Comparison of ENCODE assay signal across 9 cellular contexts in the genomic region with DNA sequence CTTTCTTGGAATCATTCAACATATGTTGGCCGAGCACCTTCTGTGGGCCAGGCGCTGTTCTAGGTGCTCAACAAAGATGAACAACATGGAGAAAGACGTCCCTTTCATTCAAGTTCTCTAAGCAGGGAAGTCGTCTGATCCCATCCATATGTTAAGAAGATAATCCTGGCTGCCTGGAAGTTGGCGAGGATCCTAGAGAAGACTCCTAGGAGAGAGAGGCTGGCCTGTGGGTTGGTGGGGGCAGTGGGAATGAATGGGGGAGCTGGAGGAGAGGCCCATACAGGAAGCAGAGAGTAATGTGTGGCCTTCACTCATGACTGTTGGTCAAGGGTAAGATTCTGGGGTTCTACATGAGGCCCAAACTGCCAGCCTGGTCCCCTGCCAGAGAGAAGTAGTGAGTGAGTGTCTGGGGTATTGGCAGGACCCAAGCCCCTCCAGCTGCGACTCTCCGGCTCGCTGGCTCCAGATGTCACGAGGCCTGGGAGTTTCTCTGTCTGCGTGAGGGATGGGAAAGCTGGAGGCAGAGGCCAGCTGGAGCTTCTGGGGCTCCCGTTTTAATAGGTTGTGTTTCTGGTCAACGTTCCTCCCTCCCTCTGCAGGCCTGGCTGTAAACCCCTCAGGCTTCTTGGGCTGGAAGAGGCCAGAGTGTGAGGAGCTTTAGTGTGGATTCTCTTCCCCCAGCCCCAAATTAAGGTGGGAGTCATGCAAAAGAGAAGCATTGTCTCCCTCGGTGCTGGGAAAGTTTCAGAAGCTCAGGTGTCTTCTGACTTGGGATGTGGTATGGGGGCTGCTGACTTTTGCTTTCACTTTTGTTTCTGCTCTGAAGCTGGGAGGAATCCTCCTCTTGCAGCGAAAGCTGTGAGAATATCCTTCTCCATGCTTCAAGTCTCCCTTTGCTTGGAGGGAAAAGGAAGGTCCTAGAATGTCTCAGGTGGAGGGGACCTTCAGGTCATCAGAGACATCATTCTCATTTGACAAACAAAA. TPM values are rescaled to one million over a fixed set of nuclear protein-coding genes. Genes with fewer than 3 reads are reported as not detected.
DNase-seq lines count a peak whose midpoint lies in the region; ATAC-seq and TF ChIP-seq lines count a peak whose summit lies in the region.
"Had no signal": no experiment of that assay in that cellular context is flagged by ENCODE, and none has a peak within 500 bp of the region (broad histone marks: within the 10 kb centered on the region; RNA-seq: fewer than 3 reads in every experiment).

No MANE protein-coding gene starts in this region.

- H3K27ac ChIP-seq in sigmoid colon: peak overlapping the region in 3 of 4 donors; percentile 93 to 99 (median 98)

- H3K4me3 Mint-ChIP-seq in activated CD4-positive, alpha-beta memory T cell treated with anti-CD3 and anti-CD28 coated beads for 36 hours: no peak overlapping the region
- H3K4me3 Mint-ChIP-seq in activated CD4-positive, alpha-beta memory T cell treated with anti-CD3 and anti-CD28 coated beads, Interleukin-2, amount 10 ng/mL, durations not matched to agents 7 days and 5 days: no peak overlapping the region
- peak overlapping the region; percentile 9 to 29 for H3K4me3 Mint-ChIP-seq in effector memory CD8-positive, alpha-beta T cell

- TF ChIP-seq CTCF in sigmoid colon (IDR thresholded peaks at IDR 0.05): no peak

- H3K9me3 ChIP-seq in sigmoid colon: no peaks in the 10 kb centered on the region

- no peak for ATAC-seq in effector memory CD8-positive, alpha-beta T cell (replicated peaks)
- no peak for ATAC-seq in HG02885 (IDR thresholded peaks at IDR 0.05; ENCODE audit: poor library complexity, unreplicated experiment)
- ATAC-seq in GM21367 (IDR thresholded peaks at IDR 0.05; ENCODE audit: unreplicated experiment): no peak
- ATAC-seq in GM19324 (IDR thresholded peaks at IDR 0.05; ENCODE audit: low FRiP score, unreplicated experiment): no peak

- DNase-seq in activated CD4-positive, alpha-beta memory T cell treated with anti-CD3 and anti-CD28 coated beads for 36 hours: peak; percentile 16
- no peak for DNase-seq in activated CD4-positive, alpha-beta memory T cell treated with anti-CD3 and anti-CD28 coated beads, Interleukin-2, amount 10 ng/mL, durations not matched to agents 7 days and 5 days
- DNase-seq in NCI-H524 (lab: John Stamatoyannopoulos, UW): peak; percentile 74 to 83
- DNase-seq in effector memory CD8-positive, alpha-beta T cell: no peak
- no peak for DNase-seq in sigmoid colon
- DNase-seq: NCI-H187 treated with DMSO at 0.1 percent for 48 hours had no signal

- POLR2A ChIA-PET in activated CD4-positive, alpha-beta memory T cell treated with anti-CD3 and anti-CD28 coated beads for 36 hours (lab: Charles Lee): no interaction called here
- POLR2A ChIA-PET in activated CD4-positive, alpha-beta memory T cell treated with anti-CD3 and anti-CD28 coated beads, Interleukin-2, amount 10 ng/mL, durations not matched to agents 7 days and 5 days (lab: Charles Lee): interaction anchor here (0.9 kb wide), 1 partner anchor 12 kb away, joined by 3 read pairs; no protein-coding TSS in a partner anchor

- peaks cover 4 to 84% (median 73%) of the 10 kb centered on the region in 4 donors for H3K4me1 ChIP-seq in sigmoid colon

- intact Hi-C loops in activated CD4-positive, alpha-beta memory T cell treated with anti-CD3 and anti-CD28 coated beads for 36 hours (cut with micrococcal nuclease): no loop called here
- intact Hi-C loops in sigmoid colon (cut with DNase I): loop anchor here (10.0 kb wide), 2 partner anchors 269 to 369 kb away; a partner anchor contains a TSS

- H3K36me3 ChIP-seq in sigmoid colon: no peaks in the 10 kb centered on the region

- H3K9me3 Mint-ChIP-seq in activated CD4-positive, alpha-beta memory T cell treated with anti-CD3 and anti-CD28 coated beads for 36 hours: no peaks in the 10 kb centered on the region
- H3K9me3 Mint-ChIP-seq in activated CD4-positive, alpha-beta memory T cell treated with anti-CD3 and anti-CD28 coated beads, Interleukin-2, amount 10 ng/mL, durations not matched to agents 7 days and 5 days: no peaks in the 10 kb centered on the region
- H3K9me3 Mint-ChIP-seq in effector memory CD8-positive, alpha-beta T cell: no peaks in the 10 kb centered on the region

- no peaks in the 10 kb centered on the region for H3K27me3 ChIP-seq in sigmoid colon

- no peak for TF ChIP-seq POLR2A in sigmoid colon (IDR thresholded peaks at IDR 0.05)

- peaks cover 23% of the 10 kb centered on the region for H3K27me3 Mint-ChIP-seq in activated CD4-positive, alpha-beta memory T cell treated with anti-CD3 and anti-CD28 coated beads for 36 hours
- H3K27me3 Mint-ChIP-seq in activated CD4-positive, alpha-beta memory T cell treated with anti-CD3 and anti-CD28 coated beads, Interleukin-2, amount 10 ng/mL, durations not matched to agents 7 days and 5 days: peaks cover 43% of the 10 kb centered on the region
- peaks cover 33 to 51% of the 10 kb centered on the region in 2 donors for H3K27me3 Mint-ChIP-seq in effector memory CD8-positive, alpha-beta T cell

- H3K36me3 Mint-ChIP-seq in activated CD4-positive, alpha-beta memory T cell treated with anti-CD3 and anti-CD28 coated beads for 36 hours: no peaks in the 10 kb centered on the region
- peaks cover 3% of the 10 kb centered on the region for H3K36me3 Mint-ChIP-seq in activated CD4-positive, alpha-beta memory T cell treated with anti-CD3 and anti-CD28 coated beads, Interleukin-2, amount 10 ng/mL, durations not matched to agents 7 days and 5 days (ENCODE audit: low read depth)
- H3K36me3 Mint-ChIP-seq in effector memory CD8-positive, alpha-beta T cell (ENCODE audit: insufficient read depth): no peaks in the 10 kb centered on the region

- H3K27ac Mint-ChIP-seq in activated CD4-positive, alpha-beta memory T cell treated with anti-CD3 and anti-CD28 coated beads for 36 hours: no peak overlapping the region
- H3K27ac Mint-ChIP-seq in activated CD4-positive, alpha-beta memory T cell treated with anti-CD3 and anti-CD28 coated beads, Interleukin-2, amount 10 ng/mL, durations not matched to agents 7 days and 5 days: no peak overlapping the region
- peak overlapping the region; percentile 3 to 54 for H3K27ac Mint-ChIP-seq in effector memory CD8-positive, alpha-beta T cell

- TF ChIP-seq EP300 in sigmoid colon (IDR thresholded peaks at IDR 0.05): no peak

- H3K4me1 Mint-ChIP-seq in activated CD4-positive, alpha-beta memory T cell treated with anti-CD3 and anti-CD28 coated beads for 36 hours (ENCODE audit: low read depth): peaks cover 25% of the 10 kb centered on the region
- peaks cover 26% of the 10 kb centered on the region for H3K4me1 Mint-ChIP-seq in activated CD4-positive, alpha-beta memory T cell treated with anti-CD3 and anti-CD28 coated beads, Interleukin-2, amount 10 ng/mL, durations not matched to agents 7 days and 5 days
- peaks cover 10 to 13% of the 10 kb centered on the region in 2 donors for H3K4me1 Mint-ChIP-seq in effector memory CD8-positive, alpha-beta T cell (ENCODE audit: low read depth in 2 of 2)

- peak overlapping the region in 3 of 4 donors; percentile 2 to 16 (median 3) for H3K4me3 ChIP-seq in sigmoid colon

- 61 to 74% methylated on average over 14 of the region's 14 CpGs for WGBS in sigmoid colon, 2 donors

- CTCF ChIA-PET in activated CD4-positive, alpha-beta memory T cell treated with anti-CD3 and anti-CD28 coated beads for 36 hours (lab: Charles Lee): interaction anchor here (1.5 to 1.6 kb wide), 2 partner anchors 27 to 149 kb away, joined by 4 read pairs; no protein-coding TSS in a partner anchor
- CTCF ChIA-PET in activated CD4-positive, alpha-beta memory T cell treated with anti-CD3 and anti-CD28 coated beads, Interleukin-2, amount 10 ng/mL, durations not matched to agents 7 days and 5 days (lab: Charles Lee): interaction anchor here (2.0 to 2.5 kb wide), 2 partner anchors 27 to 116 kb away, joined by 7 to 8 read pairs; no protein-coding TSS in a partner anchor

RNA-seq across cellular contexts. Expression of a gene that starts 2.5 kb away (rescaled TPM):
- total RNA-seq in activated CD4-positive, alpha-beta memory T cell treated with anti-CD3 and anti-CD28 coated beads for 36 hours: not detected
- not detected for total RNA-seq in activated CD4-positive, alpha-beta memory T cell treated with anti-CD3 and anti-CD28 coated beads, Interleukin-2, amount 10 ng/mL, durations not matched to agents 7 days and 5 days
- 10 to 100 TPM; 12.3 to 20.7 (median 16.3) TPM for total RNA-seq in sigmoid colon
- polyA plus RNA-seq in sigmoid colon: 10 to 100 TPM in 1 of 3 donors, 1 to 10 TPM in 2; 8.8 to 15.3 (median 9.6) TPM

Comparison
In these comparisons a context has a peak if more than half of its experiments do, and no peak if none do; other contexts are left out.
1. DNase-seq: peak in activated CD4-positive, alpha-beta memory T cell treated with anti-CD3 and anti-CD28 coated beads for 36 hours (single experiment) and NCI-H524 (2 of 2); none in activated CD4-positive, alpha-beta memory T cell treated with anti-CD3 and anti-CD28 coated beads, Interleukin-2, amount 10 ng/mL, durations not matched to agents 7 days and 5 days (single experiment), effector memory CD8-positive, alpha-beta T cell (0 of 3) and sigmoid colon (single experiment).
2. H3K27ac Mint-ChIP-seq: peak in effector memory CD8-positive, alpha-beta T cell (2 of 2); none in activated CD4-positive, alpha-beta memory T cell treated with anti-CD3 and anti-CD28 coated beads for 36 hours (single experiment) and activated CD4-positive, alpha-beta memory T cell treated with anti-CD3 and anti-CD28 coated beads, Interleukin-2, amount 10 ng/mL, durations not matched to agents 7 days and 5 days (single experiment).
3. H3K4me3 Mint-ChIP-seq: peak in effector memory CD8-positive, alpha-beta T cell (2 of 2); none in activated CD4-positive, alpha-beta memory T cell treated with anti-CD3 and anti-CD28 coated beads for 36 hours (single experiment) and activated CD4-positive, alpha-beta memory T cell treated with anti-CD3 and anti-CD28 coated beads, Interleukin-2, amount 10 ng/mL, durations not matched to agents 7 days and 5 days (single experiment).
4. RNA of a gene that starts 2.5 kb away (total RNA-seq): 12.3 to 20.7 TPM in sigmoid colon; not detected in activated CD4-positive, alpha-beta memory T cell treated with anti-CD3 and anti-CD28 coated beads, Interleukin-2, amount 10 ng/mL, durations not matched to agents 7 days and 5 days and not detected in activated CD4-positive, alpha-beta memory T cell treated with anti-CD3 and anti-CD28 coated beads for 36 hours; every median in the first group is over 10 times any median in the second.